Comparison of ENCODE assay signal across 14 cellular contexts in genomic region chr5:30839956-30840355, GRCh38.
DNase-seq lines count a peak whose midpoint lies in the region; ATAC-seq and TF ChIP-seq lines count a peak whose summit lies in the region.
"Had no signal": no experiment of that assay in that cellular context is flagged by ENCODE, and none has a peak within 500 bp of the region (broad histone marks: within the 10 kb centered on the region; RNA-seq: fewer than 3 reads in every experiment).

No MANE protein-coding gene starts in this region.

- H3K4me2 ChIP-seq in BLaER1: peak overlapping the region; percentile 32

- H3K27me3 ChIP-seq in BLaER1 (no peaks in the 10 kb centered on the region), psoas muscle (ENCODE audit: insufficient read depth in 3 of 3, low read length in 2 of 3) (no peaks in the 10 kb centered on the region), HAP-1 (ENCODE audit: low read depth) (no peaks in the 10 kb centered on the region)

- TF ChIP-seq CTCF in psoas muscle (IDR thresholded peaks at IDR 0.05): no peak

- no peak overlapping the region for H3K4me3 ChIP-seq in BLaER1
- H3K4me3 ChIP-seq in psoas muscle: no peak overlapping the region
- no peak overlapping the region for H3K4me3 ChIP-seq in HAP-1
- H3K4me3 ChIP-seq: GM23248 had no signal

- WGBS in psoas muscle, 3 donors: 26 to 78% (median 46%) methylated on average over 3 of the region's 3 CpGs

- CTCF ChIA-PET in activated naive CD4-positive, alpha-beta T cell treated with anti-CD3 and anti-CD28 coated beads for 36 hours (lab: Charles Lee): no interaction called here

- peak; percentile 95 for ATAC-seq in Right ventricle myocardium superior (ENCODE audit: poor library complexity)
- ATAC-seq in left ventricle myocardium superior: peak; percentile 97
- peak; percentile 71 to 96 (median 87) for ATAC-seq in psoas muscle
- ATAC-seq in HG02610 (IDR thresholded peaks at IDR 0.05; ENCODE audit: unreplicated experiment): no peak

- no peaks in the 10 kb centered on the region for H3K27me3 Mint-ChIP-seq in activated naive CD4-positive, alpha-beta T cell treated with anti-CD3 and anti-CD28 coated beads for 36 hours (ENCODE audit: low read depth)
- H3K27me3 Mint-ChIP-seq: CD4-positive, alpha-beta T cell had no signal

- H3K27ac Mint-ChIP-seq in activated naive CD4-positive, alpha-beta T cell treated with anti-CD3 and anti-CD28 coated beads for 36 hours: no peak overlapping the region
- H3K27ac Mint-ChIP-seq: CD4-positive, alpha-beta T cell had no signal

- in situ Hi-C loops in HAP-1 (cut with MboI; ENCODE audit: low sequenced_read_pairs): no loop called here

- H3K4me1 Mint-ChIP-seq in activated naive CD4-positive, alpha-beta T cell treated with anti-CD3 and anti-CD28 coated beads for 36 hours (ENCODE audit: low read depth): no peaks in the 10 kb centered on the region

- no peaks in the 10 kb centered on the region for H3K36me3 Mint-ChIP-seq in activated naive CD4-positive, alpha-beta T cell treated with anti-CD3 and anti-CD28 coated beads for 36 hours (ENCODE audit: low read depth)

- H3K4me1 ChIP-seq in BLaER1 (peaks cover 38% of the 10 kb centered on the region), psoas muscle (no peaks in the 10 kb centered on the region), HAP-1 (peaks cover 5% of the 10 kb centered on the region)

- intact Hi-C loops in Right ventricle myocardium superior (cut with DNase I): no loop called here
- intact Hi-C loops in left ventricle myocardium superior (cut with micrococcal nuclease): no loop called here
- intact Hi-C loops in psoas muscle (cut with DNase I): no loop called here
- intact Hi-C loops in activated naive CD4-positive, alpha-beta T cell treated with anti-CD3 and anti-CD28 coated beads for 36 hours (cut with micrococcal nuclease): no loop called here

- H3K27ac ChIP-seq in BLaER1: peak overlapping the region; percentile 67
- H3K27ac ChIP-seq in psoas muscle: no peak overlapping the region
- H3K27ac ChIP-seq: GM23248 had no signal

- no peak overlapping the region for H3K4me3 Mint-ChIP-seq in activated naive CD4-positive, alpha-beta T cell treated with anti-CD3 and anti-CD28 coated beads for 36 hours
- H3K4me3 Mint-ChIP-seq: CD4-positive, alpha-beta T cell had no signal

- H3K9me3 Mint-ChIP-seq in activated naive CD4-positive, alpha-beta T cell treated with anti-CD3 and anti-CD28 coated beads for 36 hours: peaks cover 1% of the 10 kb centered on the region

- DNase-seq in Right ventricle myocardium superior (no peak), left ventricle myocardium superior (no peak), psoas muscle (no peak), HAP-1 (ENCODE audit: low spot score in 2 of 2) (no peak)
- no peak for DNase-seq in activated naive CD4-positive, alpha-beta T cell treated with anti-CD3 and anti-CD28 coated beads for 36 hours
- DNase-seq: 8988T; AML-193; C1 segment of cervical spinal cord; Calu3; CD4-positive, alpha-beta T cell; DMS 273 treated with DMSO at 0.1 percent for 48 hours; GM23248 had no signal

- H3K9ac ChIP-seq in BLaER1: no peak overlapping the region
- H3K9ac ChIP-seq: GM23248 had no signal

- H3K9me3 ChIP-seq in BLaER1: 0 out of 2 replicates have a peak, but pooled peaks cover 4% of the 10 kb centered on the region
- H3K9me3 ChIP-seq in psoas muscle: no peaks in the 10 kb centered on the region
- no peaks in the 10 kb centered on the region for H3K9me3 ChIP-seq in HAP-1

- no peaks in the 10 kb centered on the region for H4K20me1 ChIP-seq in BLaER1

- H3K36me3 ChIP-seq in BLaER1 (no peaks in the 10 kb centered on the region), psoas muscle (ENCODE audit: insufficient read depth in 1 of 2, low read depth in 1 of 2) (no peaks in the 10 kb centered on the region), HAP-1 (replicated peaks) (no peaks in the 10 kb centered on the region)
